ENCODE assay signal across 9 cellular contexts in genomic region chr9:18437315-18438200, GRCh38. TPM values are rescaled to one million over a fixed set of nuclear protein-coding genes. Genes with fewer than 3 reads are reported as not detected.
DNase-seq lines count a peak whose midpoint lies in the region; ATAC-seq lines count a peak whose summit lies in the region.
"Had no signal": no experiment of that assay in that cellular context is flagged by ENCODE, and none has a peak within 500 bp of the region (broad histone marks: within the 10 kb centered on the region; RNA-seq: fewer than 3 reads in every experiment).

No MANE protein-coding gene starts in this region.

- H4K8ac ChIP-seq in trophoblast cell (ENCODE audit: low read depth, low read length), result no peak overlapping the region

- H3K79me2 ChIP-seq in trophoblast cell (ENCODE audit: control insufficient read depth, insufficient read depth, low read length, poor library complexity), result no peaks in the 10 kb centered on the region

- H3K14ac ChIP-seq in trophoblast cell (ENCODE audit: low read length), result no peak overlapping the region

- H4K12ac ChIP-seq in trophoblast cell (ENCODE audit: low read depth, low read length), result no peak overlapping the region

- no CpG with 5 or more reads among the region's 9 CpGs for WGBS in trophoblast cell (ENCODE audit: extremely low coverage, insufficient coverage, insufficient read length)

- no peak overlapping the region for H2AFZ ChIP-seq in trophoblast cell (ENCODE audit: insufficient read depth, low read length, poor library complexity)

- H3K23ac ChIP-seq in trophoblast cell (ENCODE audit: low read length), result peak overlapping the region; percentile 74

- peaks cover 2 to 5% of the 10 kb centered on the region in 2 experiments for H3K4me1 ChIP-seq in trophoblast cell (ENCODE audit: control insufficient read depth in 1 of 2, insufficient read depth in 2 of 2, low read length in 2 of 2)

- H2BK120ac ChIP-seq in trophoblast cell (ENCODE audit: insufficient read depth, low read length, poor library complexity), result no peak overlapping the region

- no peaks in the 10 kb centered on the region for H3K9me3 ChIP-seq in trophoblast cell (ENCODE audit: insufficient read depth, low read depth, low read length)

- no peak overlapping the region for H3K4ac ChIP-seq in trophoblast cell (ENCODE audit: low read depth, low read length)

- ATAC-seq in Right ventricle myocardium superior (ENCODE audit: poor library complexity) (peak; percentile 86), HG02938 (IDR thresholded peaks at IDR 0.05; ENCODE audit: unreplicated experiment) (no peak)

- H2AK5ac ChIP-seq in trophoblast cell (ENCODE audit: low read length), result no peak overlapping the region

- H2BK5ac ChIP-seq in trophoblast cell (ENCODE audit: low read depth, low read length, poor library complexity), result no peak overlapping the region

- no peaks in the 10 kb centered on the region for H3K79me1 ChIP-seq in trophoblast cell (ENCODE audit: low read length)

- H3K27me3 ChIP-seq in trophoblast cell (ENCODE audit: insufficient read depth, low read length), result no peaks in the 10 kb centered on the region

- DNase-seq in EL, result peak; percentile 85
- peak; percentile 34 for DNase-seq in T1000 (lab: John Stamatoyannopoulos, UW)
- peak; percentile 79 for DNase-seq in Right ventricle myocardium superior
- DNase-seq in trophoblast cell, result no peak
- no peak for DNase-seq in NCI-H526 treated with DMSO at 0.1 percent for 48 hours (lab: John Stamatoyannopoulos, UW)
- no peak for DNase-seq in COLO829 (ENCODE audit: low spot score)
- DNase-seq in NCI-H446 treated with DMSO at 0.1 percent for 48 hours (lab: John Stamatoyannopoulos, UW), result no peak
- DNase-seq: Kasumi-1 had no signal

- no peak overlapping the region for H4K91ac ChIP-seq in trophoblast cell (ENCODE audit: low read depth, low read length)

- H3K27ac ChIP-seq in trophoblast cell (ENCODE audit: low read depth, low read length), result no peak overlapping the region

- no peak overlapping the region for H3K4me2 ChIP-seq in trophoblast cell (ENCODE audit: low read length)

- no peak overlapping the region for H3K4me3 ChIP-seq in trophoblast cell (ENCODE audit: low read depth, low read length)

- intact Hi-C loops in Right ventricle myocardium superior (cut with DNase I), result loop anchor here (10.0 kb wide), 1 partner anchor 73 kb away; no protein-coding TSS in a partner anchor

- H3K36me3 ChIP-seq in trophoblast cell (ENCODE audit: control insufficient read depth in 1 of 2, insufficient read depth in 2 of 2, low read length in 2 of 2), result no peaks in the 10 kb centered on the region

- no peak overlapping the region for H3K9ac ChIP-seq in trophoblast cell (ENCODE audit: low read length)

- no peak overlapping the region for H2BK12ac ChIP-seq in trophoblast cell (ENCODE audit: low read length)

- H3K18ac ChIP-seq in trophoblast cell (ENCODE audit: low read length), result no peak overlapping the region

RNA-seq across cellular contexts. Expression of gene ADAMTSL1, which starts 36.4 kb away (rescaled TPM):
- 0.56 TPM for total RNA-seq in Right ventricle myocardium superior
- polyA plus RNA-seq in trophoblast cell (2013), result 0.04 and 0.06 TPM in 2 replicates

Comparison
In these comparisons a context has a peak if more than half of its experiments do, and no peak if none do; other contexts are left out.
1. DNase-seq: peak in EL (single experiment), T1000 (single experiment) and Right ventricle myocardium superior (single experiment); none in trophoblast cell (0 of 2), NCI-H526 treated with DMSO at 0.1 percent for 48 hours (single experiment), COLO829 (single experiment) and NCI-H446 treated with DMSO at 0.1 percent for 48 hours (single experiment).